In genomic region chr17:64732336-64733006, GRCh38 we compare ENCODE assay signal across 11 cellular contexts.
DNase-seq lines count a peak whose midpoint lies in the region; ATAC-seq and TF ChIP-seq lines count a peak whose summit lies in the region.
"Had no signal": no experiment of that assay in that cellular context is flagged by ENCODE, and none has a peak within 500 bp of the region (broad histone marks: within the 10 kb centered on the region; RNA-seq: fewer than 3 reads in every experiment).

No MANE protein-coding gene starts in this region.

- 1% methylated on average over 10 to 12 of the region's 12 CpGs for WGBS in GM23248 (ENCODE audit: low coverage in 1 of 2, low lambda C conversion rate in 2 of 2, missing lambda C conversion rate in 2 of 2), 2 experiments
- WGBS in psoas muscle, 3 donors, result 16 to 22% (median 21%) methylated on average over 11 to 12 of the region's 12 CpGs

- no peaks in the 10 kb centered on the region for H4K20me1 ChIP-seq in GM23248 (ENCODE audit: insufficient read depth)

- in situ Hi-C loops in GM23248 (cut with MboI), result no loop called here

- H3K4me1 ChIP-seq in GM23248 (ENCODE audit: insufficient read depth) (peaks cover 42% of the 10 kb centered on the region), psoas muscle (no peaks in the 10 kb centered on the region)

- peaks cover 36% of the 10 kb centered on the region for H3F3A ChIP-seq in GM23248 (ENCODE audit: insufficient read depth)

- H3K9me3 ChIP-seq in GM23248 (ENCODE audit: low read depth) (no peaks in the 10 kb centered on the region), psoas muscle (no peaks in the 10 kb centered on the region)

- peak overlapping the region; percentile 65 for H3K4me2 ChIP-seq in GM23248 (ENCODE audit: unreplicated experiment)

- H3K27me3 ChIP-seq in GM23248 (replicated peaks; ENCODE audit: insufficient read depth) (no peaks in the 10 kb centered on the region), psoas muscle (ENCODE audit: insufficient read depth in 3 of 3, low read length in 2 of 3) (no peaks in the 10 kb centered on the region)

- no peak overlapping the region for H2AFZ ChIP-seq in GM23248

- TF ChIP-seq CTCF in psoas muscle (IDR thresholded peaks at IDR 0.05), result no peak

- DNase-seq in GM23248 (peak; percentile 84), SW 1271 (lab: John Stamatoyannopoulos, UW) (peak; percentile 60 to 71), glomerular visceral epithelial cell (ENCODE audit: extremely low spot score) (peak; percentile 94), psoas muscle (peak; percentile 47 to 68), HuH-7 (ENCODE audit: low spot score) (no peak), SK-N-DZ (ENCODE audit: low spot score) (no peak)
- DNase-seq: activated CD4-positive, alpha-beta T cell treated with anti-CD3 and anti-CD28 coated beads, Interleukin-2, amount 10 ng/mL, durations not matched to agents 24 days and 14 days; mesendoderm; stimulated activated CD4-positive, alpha-beta T cell treated with anti-CD3 and anti-CD28 coated beads, Interleukin-12 subunit alpha, Interleukin-12 subunit beta, amount 100 ng/mL, for 4 hours had no signal

- no peaks in the 10 kb centered on the region for H3K9me2 ChIP-seq in GM23248 (ENCODE audit: insufficient read depth)

- H3K9ac ChIP-seq in GM23248, result no peak overlapping the region

- peaks cover 30% of the 10 kb centered on the region for H3K79me2 ChIP-seq in GM23248 (ENCODE audit: insufficient read depth)

- ATAC-seq in psoas muscle (peak in 3 of 4 donors; percentile 19 to 51 (median 48)), GM19397 (IDR thresholded peaks at IDR 0.05; ENCODE audit: unreplicated experiment) (no peak), HG03571 (IDR thresholded peaks at IDR 0.05; ENCODE audit: unreplicated experiment) (no peak)

- peak overlapping the region; percentile 28; the same call in 1 of the 2 replicates for H3K4me3 ChIP-seq in GM23248
- no peak overlapping the region for H3K4me3 ChIP-seq in psoas muscle

- H3K27ac ChIP-seq in GM23248 (peak overlapping the region; percentile 44), psoas muscle (no peak overlapping the region)

- intact Hi-C loops in psoas muscle (cut with DNase I), result no loop called here

- no peaks in the 10 kb centered on the region for H3K36me3 ChIP-seq in GM23248 (ENCODE audit: low read depth)
- no peaks in the 10 kb centered on the region for H3K36me3 ChIP-seq in psoas muscle (ENCODE audit: insufficient read depth in 1 of 2, low read depth in 1 of 2)

Comparison
In these comparisons a context has a peak if more than half of its experiments do, and no peak if none do; other contexts are left out.
1. DNase-seq: peak in GM23248 (single experiment), SW 1271 (2 of 2), glomerular visceral epithelial cell (single experiment) and psoas muscle (2 of 2); none in HuH-7 (single experiment) and SK-N-DZ (single experiment).
2. ATAC-seq: peak in psoas muscle (3 of 4); none in GM19397 (single experiment) and HG03571 (single experiment).